ENCODE assay signal across 10 cellular contexts in the genomic region with DNA sequence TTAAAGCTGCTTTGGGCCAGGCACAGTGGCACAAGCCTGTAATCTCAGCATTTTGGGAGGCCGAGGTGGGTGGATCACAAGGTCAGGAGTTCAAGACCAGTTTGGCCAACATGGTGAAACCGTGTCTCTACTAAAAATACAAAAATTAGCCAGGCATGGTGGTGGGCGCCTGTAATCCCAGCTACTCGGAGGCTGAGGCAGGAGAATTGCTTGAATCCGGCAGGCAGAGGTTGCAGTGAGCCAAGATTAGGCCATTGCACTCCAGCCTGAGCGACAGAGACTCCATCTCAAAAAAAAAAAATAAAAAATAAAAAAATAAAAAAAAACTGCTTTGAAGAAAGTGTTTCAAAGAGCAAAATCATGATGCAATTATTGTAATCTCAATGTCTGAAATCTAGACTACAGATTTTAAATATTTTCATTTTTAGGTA. TPM values are rescaled to one million over a fixed set of nuclear protein-coding genes. Genes with fewer than 3 reads are reported as not detected.
DNase-seq lines count a peak whose midpoint lies in the region; ATAC-seq, FAIRE-seq and TF ChIP-seq lines count a peak whose summit lies in the region.
"Not testable (repeated sequence)": the region's sequence is repeated elsewhere in the genome, so short reads cannot be mapped to it uniquely, and the experiment has no call there.
"Had no signal": no experiment of that assay in that cellular context is flagged by ENCODE, and none has a peak within 500 bp of the region (broad histone marks: within the 10 kb centered on the region; RNA-seq: fewer than 3 reads in every experiment).

No MANE protein-coding gene starts in this region.

- H3K4me3 Mint-ChIP-seq in CD14-positive monocyte = peak overlapping the region in 1 of 2 donors; percentile 20
- H3K4me3 Mint-ChIP-seq in activated CD4-positive, alpha-beta T cell treated with anti-CD3 and anti-CD28 coated beads for 36 hours = peak overlapping the region; percentile 77
- peak overlapping the region; percentile 83 for H3K4me3 Mint-ChIP-seq in activated naive CD4-positive, alpha-beta T cell treated with anti-CD3 and anti-CD28 coated beads, Interleukin-2, amount 50 U/mL, for 24 hours
- H3K4me3 Mint-ChIP-seq in stimulated activated naive B cell treated with anti-CD40 and anti-IgM and Interleukin-4, amounts not matched to agents 10 μg/mL and 1 μg/mL and 100 μg/mL, for 72 hours = peak overlapping the region; percentile 74 to 75

- intact Hi-C loops in CD14-positive monocyte (cut with micrococcal nuclease) = loop anchor here in 1 of 2 donors (5.0 kb wide), 1 partner anchor 174 kb away; a partner anchor contains a TSS
- intact Hi-C loops in activated CD4-positive, alpha-beta T cell treated with anti-CD3 and anti-CD28 coated beads for 36 hours (cut with DNase I, micrococcal nuclease) = loop anchor here (1.0 to 10.0 kb wide), 15 partner anchors 13 to 867 kb away; a partner anchor contains a TSS
- intact Hi-C loops in dorsolateral prefrontal cortex (cut with DNase I) = not testable (repeated sequence)

- not testable (repeated sequence) for H3K27me3 Mint-ChIP-seq in CD14-positive monocyte (ENCODE audit: low read depth in 3 of 3); activated CD4-positive, alpha-beta T cell treated with anti-CD3 and anti-CD28 coated beads for 36 hours; activated naive CD4-positive, alpha-beta T cell treated with anti-CD3 and anti-CD28 coated beads, Interleukin-2, amount 50 U/mL, for 24 hours; stimulated activated naive B cell treated with anti-CD40 and anti-IgM and Interleukin-4, amounts not matched to agents 10 μg/mL and 1 μg/mL and 100 μg/mL, for 72 hours

- peak overlapping the region; percentile 46 to 90 (median 74) for H3K27ac Mint-ChIP-seq in CD14-positive monocyte
- peak overlapping the region; percentile 84 for H3K27ac Mint-ChIP-seq in activated CD4-positive, alpha-beta T cell treated with anti-CD3 and anti-CD28 coated beads for 36 hours
- peak overlapping the region; percentile 82 for H3K27ac Mint-ChIP-seq in activated naive CD4-positive, alpha-beta T cell treated with anti-CD3 and anti-CD28 coated beads, Interleukin-2, amount 50 U/mL, for 24 hours
- peak overlapping the region; percentile 73 for H3K27ac Mint-ChIP-seq in stimulated activated naive B cell treated with anti-CD40 and anti-IgM and Interleukin-4, amounts not matched to agents 10 μg/mL and 1 μg/mL and 100 μg/mL, for 72 hours

- peaks cover 42% of the 10 kb centered on the region for H3K4me1 ChIP-seq in mononuclear cell (ENCODE audit: insufficient read depth, low read length)

- H3K9me3 Mint-ChIP-seq in CD14-positive monocyte; activated CD4-positive, alpha-beta T cell treated with anti-CD3 and anti-CD28 coated beads for 36 hours (ENCODE audit: low read depth); activated naive CD4-positive, alpha-beta T cell treated with anti-CD3 and anti-CD28 coated beads, Interleukin-2, amount 50 U/mL, for 24 hours; stimulated activated naive B cell treated with anti-CD40 and anti-IgM and Interleukin-4, amounts not matched to agents 10 μg/mL and 1 μg/mL and 100 μg/mL, for 72 hours: not testable (repeated sequence)

- POLR2A ChIA-PET in activated CD4-positive, alpha-beta T cell treated with anti-CD3 and anti-CD28 coated beads for 36 hours (lab: Charles Lee) = interaction anchor here (1.5 kb wide), 1 partner anchor 12 kb away, joined by 3 read pairs; no protein-coding TSS in a partner anchor

- DNase-seq in CD14-positive monocyte (ENCODE audit: low spot score); GM19239 (ENCODE audit: insufficient read length, low spot score); dorsolateral prefrontal cortex; stimulated activated naive B cell treated with anti-CD40 and anti-IgM and Interleukin-4, amounts not matched to agents 10 μg/mL and 1 μg/mL and 100 μg/mL, for 72 hours: not testable (repeated sequence)
- peak; percentile 45 for DNase-seq in OCI-M1 (lab: John Stamatoyannopoulos, UW)
- DNase-seq in activated CD4-positive, alpha-beta T cell treated with anti-CD3 and anti-CD28 coated beads for 36 hours = peak; percentile 47

- not testable (repeated sequence) for TF ChIP-seq CTCF in CD14-positive monocyte (IDR thresholded peaks at IDR 0.05); dorsolateral prefrontal cortex (IDR thresholded peaks at IDR 0.05 in 54 of 56, conservative IDR thresholded peaks at IDR 0.05 in 2 of 56; ENCODE audit: low read depth in 1 of 56, partially characterized antibody in 56 of 56)

- H3K27ac ChIP-seq in dorsolateral prefrontal cortex = peak overlapping the region in 5 of 59 donors; percentile 4 to 53 (median 11)

- FAIRE-seq in GM19239 (lab: Jason Lieb, UNC) = peak; percentile 55

- not testable (repeated sequence) for H3K36me3 Mint-ChIP-seq in CD14-positive monocyte; activated CD4-positive, alpha-beta T cell treated with anti-CD3 and anti-CD28 coated beads for 36 hours (ENCODE audit: low read depth); activated naive CD4-positive, alpha-beta T cell treated with anti-CD3 and anti-CD28 coated beads, Interleukin-2, amount 50 U/mL, for 24 hours; stimulated activated naive B cell treated with anti-CD40 and anti-IgM and Interleukin-4, amounts not matched to agents 10 μg/mL and 1 μg/mL and 100 μg/mL, for 72 hours

- not testable (repeated sequence) for H3K9me3 ChIP-seq in mononuclear cell (ENCODE audit: low read depth, low read length)

- H3K4me3 ChIP-seq in dorsolateral prefrontal cortex (peak overlapping the region in 32 of 59 donors; percentile 1 to 48 (median 24)), mononuclear cell (ENCODE audit: low read length) (peak overlapping the region; percentile 38)

- not testable (repeated sequence) for H3K27me3 ChIP-seq in dorsolateral prefrontal cortex; mononuclear cell (ENCODE audit: insufficient read depth, low read length)

- ATAC-seq in activated CD4-positive, alpha-beta T cell treated with anti-CD3 and anti-CD28 coated beads for 36 hours; stimulated activated naive B cell treated with anti-CD40 and anti-IgM and Interleukin-4, amounts not matched to agents 10 μg/mL and 1 μg/mL and 100 μg/mL, for 72 hours (replicated peaks): not testable (repeated sequence)

- peaks cover 41% of the 10 kb centered on the region for H3K4me1 Mint-ChIP-seq in CD14-positive monocyte
- H3K4me1 Mint-ChIP-seq in activated CD4-positive, alpha-beta T cell treated with anti-CD3 and anti-CD28 coated beads for 36 hours = peaks cover 46% of the 10 kb centered on the region
- peaks cover 58% of the 10 kb centered on the region for H3K4me1 Mint-ChIP-seq in activated naive CD4-positive, alpha-beta T cell treated with anti-CD3 and anti-CD28 coated beads, Interleukin-2, amount 50 U/mL, for 24 hours
- H3K4me1 Mint-ChIP-seq in stimulated activated naive B cell treated with anti-CD40 and anti-IgM and Interleukin-4, amounts not matched to agents 10 μg/mL and 1 μg/mL and 100 μg/mL, for 72 hours = peaks cover 10 to 49% of the 10 kb centered on the region in 2 donors

- CTCF ChIA-PET in activated CD4-positive, alpha-beta T cell treated with anti-CD3 and anti-CD28 coated beads for 36 hours (lab: Charles Lee) = interaction anchor here (1.2 to 3.8 kb wide), 4 partner anchors 15 to 129 kb away, joined by 3 to 12 read pairs (median 4); no protein-coding TSS in a partner anchor

RNA-seq across cellular contexts. Expression of a gene that starts 0.6 kb away (rescaled TPM):
- 1 to 10 TPM in 1 of 2 donors, under 1 TPM in 1; 0.31 to 1.1 TPM for polyA plus RNA-seq in CD14-positive monocyte
- 10 to 100 TPM; 14.3 to 15.4 TPM for total RNA-seq in activated CD4-positive, alpha-beta T cell treated with anti-CD3 and anti-CD28 coated beads for 36 hours
- total RNA-seq in dorsolateral prefrontal cortex (1 to 10 TPM in 78 of 120 experiments, under 1 TPM in 39, not detected in 3; 0.23 to 4.5 (median 1.4) TPM), mononuclear cell (6.9 TPM)
- total RNA-seq: endodermal cell, neural crest cell had no signal

RNA-seq across cellular contexts. Expression of a gene that starts 30.4 kb away (rescaled TPM):
- polyA plus RNA-seq in CD14-positive monocyte = 10 to 100 TPM; 16.7 to 32.2 TPM
- total RNA-seq in activated CD4-positive, alpha-beta T cell treated with anti-CD3 and anti-CD28 coated beads for 36 hours = 10 to 100 TPM; 11.6 to 14.3 TPM
- total RNA-seq in dorsolateral prefrontal cortex = 10 to 100 TPM; 37.8 to 81.9 (median 53.4) TPM
- 37.8 TPM for total RNA-seq in mononuclear cell
